24 cellular contexts compared by ENCODE assay signal in genomic region chr1:156064615-156065014, GRCh38. TPM values are rescaled to one million over a fixed set of nuclear protein-coding genes. Genes with fewer than 3 reads are reported as not detected.
DNase-seq lines count a peak whose midpoint lies in the region; ATAC-seq and TF ChIP-seq lines count a peak whose summit lies in the region.
"Had no signal": no experiment of that assay in that cellular context is flagged by ENCODE, and none has a peak within 500 bp of the region (broad histone marks: within the 10 kb centered on the region; RNA-seq: fewer than 3 reads in every experiment).

No MANE protein-coding gene starts in this region.

- H3K4me1 Mint-ChIP-seq in activated CD4-positive, alpha-beta T cell treated with anti-CD3 and anti-CD28 coated beads for 36 hours = peaks cover 14% of the 10 kb centered on the region
- H3K4me1 Mint-ChIP-seq in activated CD4-positive, alpha-beta T cell treated with anti-CD3 and anti-CD28 coated beads, Interleukin-2, amount 10 ng/mL, durations not matched to agents 7 days and 5 days = peaks cover 16% of the 10 kb centered on the region
- peaks cover 14% of the 10 kb centered on the region for H3K4me1 Mint-ChIP-seq in activated naive CD4-positive, alpha-beta T cell treated with anti-CD3 and anti-CD28 coated beads for 36 hours (ENCODE audit: low read depth)
- H3K4me1 Mint-ChIP-seq in activated T-helper 17 cell treated with anti-CD3 and anti-CD28 coated beads, Interleukin-2, amount 50 U/mL, for 72 hours = peaks cover 8% of the 10 kb centered on the region
- peaks cover 36% of the 10 kb centered on the region for H3K4me1 Mint-ChIP-seq in type B pancreatic cell (ENCODE audit: unreplicated experiment)
- H3K4me1 Mint-ChIP-seq: B cell had no signal

- peak; percentile 30 for DNase-seq in activated CD4-positive, alpha-beta T cell treated with anti-CD3 and anti-CD28 coated beads for 36 hours
- no peak for DNase-seq in activated CD4-positive, alpha-beta T cell treated with anti-CD3 and anti-CD28 coated beads, Interleukin-2, amount 10 ng/mL, durations not matched to agents 7 days and 5 days
- no peak for DNase-seq in activated naive CD4-positive, alpha-beta T cell treated with anti-CD3 and anti-CD28 coated beads, Interleukin-2, amount 50 U/mL, for 72 hours (ENCODE audit: low spot score in 2 of 2)
- DNase-seq in activated naive CD4-positive, alpha-beta T cell treated with anti-CD3 and anti-CD28 coated beads for 36 hours = no peak
- no peak for DNase-seq in type B pancreatic cell (ENCODE audit: extremely low spot score, unreplicated experiment)
- no peak for DNase-seq in NOMO-1 treated with DMSO at 0.1 percent for 48 hours (lab: John Stamatoyannopoulos, UW; ENCODE audit: unreplicated experiment)
- DNase-seq: Calu3, DMS79 treated with DMSO at 0.1 percent for 48 hours, GF-D8, HCEC 1CT, KBM-7, MV-4-11, NCI-H1105, NCI-H1436 treated with DMSO at 0.1 percent for 48 hours, NCI-H187 treated with DMSO at 0.1 percent for 48 hours, NCI-H2171 treated with DMSO at 0.1 percent for 48 hours, NCI-H345, NCI-H510A treated with DMSO at 0.1 percent for 48 hours, PC-3 had no signal

- H3K9me3 Mint-ChIP-seq in activated CD4-positive, alpha-beta T cell treated with anti-CD3 and anti-CD28 coated beads for 36 hours (ENCODE audit: low read depth) = no peaks in the 10 kb centered on the region
- no peaks in the 10 kb centered on the region for H3K9me3 Mint-ChIP-seq in activated CD4-positive, alpha-beta T cell treated with anti-CD3 and anti-CD28 coated beads, Interleukin-2, amount 10 ng/mL, durations not matched to agents 7 days and 5 days
- no peaks in the 10 kb centered on the region for H3K9me3 Mint-ChIP-seq in activated naive CD4-positive, alpha-beta T cell treated with anti-CD3 and anti-CD28 coated beads, Interleukin-2, amount 50 U/mL, for 72 hours
- no peaks in the 10 kb centered on the region for H3K9me3 Mint-ChIP-seq in activated naive CD4-positive, alpha-beta T cell treated with anti-CD3 and anti-CD28 coated beads for 36 hours
- no peaks in the 10 kb centered on the region for H3K9me3 Mint-ChIP-seq in activated T-helper 17 cell treated with anti-CD3 and anti-CD28 coated beads, Interleukin-2, amount 50 U/mL, for 72 hours
- no peaks in the 10 kb centered on the region for H3K9me3 Mint-ChIP-seq in type B pancreatic cell

- CTCF ChIA-PET in activated CD4-positive, alpha-beta T cell treated with anti-CD3 and anti-CD28 coated beads for 36 hours (lab: Charles Lee) = interaction anchor here (0.6 to 2.8 kb wide), 8 partner anchors 10 to 160 kb away, joined by 3 to 16 read pairs (median 3); partner anchors contain the start of gene LAMTOR2
- CTCF ChIA-PET in activated CD4-positive, alpha-beta T cell treated with anti-CD3 and anti-CD28 coated beads, Interleukin-2, amount 10 ng/mL, durations not matched to agents 7 days and 5 days (lab: Charles Lee) = interaction anchor here (0.9 to 3.1 kb wide), 7 partner anchors 9 to 75 kb away, joined by 3 to 12 read pairs (median 3); no protein-coding TSS in a partner anchor
- CTCF ChIA-PET in activated naive CD4-positive, alpha-beta T cell treated with anti-CD3 and anti-CD28 coated beads for 36 hours (lab: Charles Lee) = interaction anchor here (0.6 to 2.6 kb wide), 12 partner anchors 10 to 735 kb away, joined by 3 to 16 read pairs (median 3); partner anchors contain the start of gene SSR2

- H3K27ac Mint-ChIP-seq in activated CD4-positive, alpha-beta T cell treated with anti-CD3 and anti-CD28 coated beads for 36 hours = no peak overlapping the region
- H3K27ac Mint-ChIP-seq in activated CD4-positive, alpha-beta T cell treated with anti-CD3 and anti-CD28 coated beads, Interleukin-2, amount 10 ng/mL, durations not matched to agents 7 days and 5 days = no peak overlapping the region
- peak overlapping the region in 1 of 2 donors; percentile 5 for H3K27ac Mint-ChIP-seq in activated naive CD4-positive, alpha-beta T cell treated with anti-CD3 and anti-CD28 coated beads, Interleukin-2, amount 50 U/mL, for 72 hours
- H3K27ac Mint-ChIP-seq in activated naive CD4-positive, alpha-beta T cell treated with anti-CD3 and anti-CD28 coated beads for 36 hours = no peak overlapping the region
- peak overlapping the region; percentile 11 for H3K27ac Mint-ChIP-seq in activated T-helper 17 cell treated with anti-CD3 and anti-CD28 coated beads, Interleukin-2, amount 50 U/mL, for 72 hours
- H3K27ac Mint-ChIP-seq in type B pancreatic cell = peak overlapping the region; percentile 24
- H3K27ac Mint-ChIP-seq: B cell had no signal

- intact Hi-C loops in activated CD4-positive, alpha-beta T cell treated with anti-CD3 and anti-CD28 coated beads for 36 hours (cut with DNase I, micrococcal nuclease) = loop anchor here in 1 of 2 experiments (1.0 kb wide), 1 partner anchor 38 kb away; no protein-coding TSS in a partner anchor
- intact Hi-C loops in activated naive CD4-positive, alpha-beta T cell treated with anti-CD3 and anti-CD28 coated beads for 36 hours (cut with micrococcal nuclease) = no loop called here

- no peaks in the 10 kb centered on the region for H3K36me3 Mint-ChIP-seq in activated CD4-positive, alpha-beta T cell treated with anti-CD3 and anti-CD28 coated beads for 36 hours (ENCODE audit: low read depth)
- no peaks in the 10 kb centered on the region for H3K36me3 Mint-ChIP-seq in activated CD4-positive, alpha-beta T cell treated with anti-CD3 and anti-CD28 coated beads, Interleukin-2, amount 10 ng/mL, durations not matched to agents 7 days and 5 days (ENCODE audit: low read depth)
- H3K36me3 Mint-ChIP-seq in activated naive CD4-positive, alpha-beta T cell treated with anti-CD3 and anti-CD28 coated beads, Interleukin-2, amount 50 U/mL, for 72 hours = no peaks in the 10 kb centered on the region
- H3K36me3 Mint-ChIP-seq in activated naive CD4-positive, alpha-beta T cell treated with anti-CD3 and anti-CD28 coated beads for 36 hours (ENCODE audit: low read depth) = no peaks in the 10 kb centered on the region
- H3K36me3 Mint-ChIP-seq in activated T-helper 17 cell treated with anti-CD3 and anti-CD28 coated beads, Interleukin-2, amount 50 U/mL, for 72 hours (ENCODE audit: low read depth) = no peaks in the 10 kb centered on the region
- H3K36me3 Mint-ChIP-seq in type B pancreatic cell = peaks cover 6% of the 10 kb centered on the region

- POLR2A ChIA-PET in activated CD4-positive, alpha-beta T cell treated with anti-CD3 and anti-CD28 coated beads for 36 hours (lab: Charles Lee) = interaction anchor here (0.5 kb wide), 1 partner anchor 133 kb away, joined by 5 read pairs; no protein-coding TSS in a partner anchor
- POLR2A ChIA-PET in activated CD4-positive, alpha-beta T cell treated with anti-CD3 and anti-CD28 coated beads, Interleukin-2, amount 10 ng/mL, durations not matched to agents 7 days and 5 days (lab: Charles Lee) = no interaction called here

- TF ChIP-seq CTCF in type B pancreatic cell (conservative IDR thresholded peaks at IDR 0.05) = no peak

- ATAC-seq in activated CD4-positive, alpha-beta T cell treated with anti-CD3 and anti-CD28 coated beads for 36 hours = peak; percentile 80
- peak; percentile 66 to 67 for ATAC-seq in activated naive CD4-positive, alpha-beta T cell treated with anti-CD3 and anti-CD28 coated beads, Interleukin-2, amount 50 U/mL, for 72 hours
- ATAC-seq in activated T-helper 17 cell treated with anti-CD3 and anti-CD28 coated beads, Interleukin-2, amount 50 U/mL, for 72 hours (replicated peaks) = peak; percentile 75
- ATAC-seq: PC-3, Right ventricle myocardium inferior had no signal

- no peak overlapping the region for H3K4me3 Mint-ChIP-seq in activated CD4-positive, alpha-beta T cell treated with anti-CD3 and anti-CD28 coated beads for 36 hours
- no peak overlapping the region for H3K4me3 Mint-ChIP-seq in activated CD4-positive, alpha-beta T cell treated with anti-CD3 and anti-CD28 coated beads, Interleukin-2, amount 10 ng/mL, durations not matched to agents 7 days and 5 days
- H3K4me3 Mint-ChIP-seq in activated naive CD4-positive, alpha-beta T cell treated with anti-CD3 and anti-CD28 coated beads for 36 hours = no peak overlapping the region
- H3K4me3 Mint-ChIP-seq in activated T-helper 17 cell treated with anti-CD3 and anti-CD28 coated beads, Interleukin-2, amount 50 U/mL, for 72 hours = no peak overlapping the region
- no peak overlapping the region for H3K4me3 Mint-ChIP-seq in type B pancreatic cell
- H3K4me3 Mint-ChIP-seq: B cell had no signal

- H3K27me3 Mint-ChIP-seq in activated CD4-positive, alpha-beta T cell treated with anti-CD3 and anti-CD28 coated beads for 36 hours = no peaks in the 10 kb centered on the region
- no peaks in the 10 kb centered on the region for H3K27me3 Mint-ChIP-seq in activated CD4-positive, alpha-beta T cell treated with anti-CD3 and anti-CD28 coated beads, Interleukin-2, amount 10 ng/mL, durations not matched to agents 7 days and 5 days
- H3K27me3 Mint-ChIP-seq in activated naive CD4-positive, alpha-beta T cell treated with anti-CD3 and anti-CD28 coated beads for 36 hours (ENCODE audit: low read depth) = no peaks in the 10 kb centered on the region
- H3K27me3 Mint-ChIP-seq in activated T-helper 17 cell treated with anti-CD3 and anti-CD28 coated beads, Interleukin-2, amount 50 U/mL, for 72 hours = no peaks in the 10 kb centered on the region
- no peaks in the 10 kb centered on the region for H3K27me3 Mint-ChIP-seq in type B pancreatic cell
- H3K27me3 Mint-ChIP-seq: B cell had no signal

RNA-seq across cellular contexts. Expression of gene RAB25, which starts 3.7 kb away (rescaled TPM):
- under 1 TPM; 0.46 to 0.77 TPM for total RNA-seq in activated CD4-positive, alpha-beta T cell treated with anti-CD3 and anti-CD28 coated beads for 36 hours
- total RNA-seq in activated CD4-positive, alpha-beta T cell treated with anti-CD3 and anti-CD28 coated beads, Interleukin-2, amount 10 ng/mL, durations not matched to agents 7 days and 5 days = under 1 TPM in 1 of 2 experiments, not detected in 1; 0.50 TPM
- under 1 TPM; 0.36 to 0.89 TPM for total RNA-seq in activated naive CD4-positive, alpha-beta T cell treated with anti-CD3 and anti-CD28 coated beads, Interleukin-2, amount 50 U/mL, for 72 hours
- total RNA-seq in activated naive CD4-positive, alpha-beta T cell treated with anti-CD3 and anti-CD28 coated beads for 36 hours = 1 to 10 TPM; 1.3 TPM
- 1 to 10 TPM in 1 of 2 donors, under 1 TPM in 1; 0.43 to 1.2 TPM for total RNA-seq in activated T-helper 17 cell treated with anti-CD3 and anti-CD28 coated beads, Interleukin-2, amount 50 U/mL, for 72 hours
- 97.9 and 294 TPM in 2 replicates for total RNA-seq in type B pancreatic cell (ENCODE audit: low replicate concordance)
- total RNA-seq: LHCN-M2, Right ventricle myocardium inferior, RPMI7951 had no signal

RNA-seq across cellular contexts. Expression of gene LAMTOR2, which starts 10.0 kb away (rescaled TPM):
- 10 to 100 TPM; 26.1 to 50.3 TPM for total RNA-seq in activated CD4-positive, alpha-beta T cell treated with anti-CD3 and anti-CD28 coated beads for 36 hours
- total RNA-seq in activated CD4-positive, alpha-beta T cell treated with anti-CD3 and anti-CD28 coated beads, Interleukin-2, amount 10 ng/mL, durations not matched to agents 7 days and 5 days = 10 to 100 TPM; 41.3 to 61.0 TPM
- 10 to 100 TPM; 36.0 to 51.7 TPM for total RNA-seq in activated naive CD4-positive, alpha-beta T cell treated with anti-CD3 and anti-CD28 coated beads, Interleukin-2, amount 50 U/mL, for 72 hours
- 10 to 100 TPM; 54.9 to 55.9 TPM for total RNA-seq in activated naive CD4-positive, alpha-beta T cell treated with anti-CD3 and anti-CD28 coated beads for 36 hours
- total RNA-seq in activated T-helper 17 cell treated with anti-CD3 and anti-CD28 coated beads, Interleukin-2, amount 50 U/mL, for 72 hours = 10 to 100 TPM; 39.9 to 55.6 TPM
- 55.6 and 60.9 TPM in 2 replicates for total RNA-seq in type B pancreatic cell (ENCODE audit: low replicate concordance)

RNA-seq across cellular contexts. Expression of gene UBQLN4, which starts 11.0 kb away (rescaled TPM):
- total RNA-seq in activated CD4-positive, alpha-beta T cell treated with anti-CD3 and anti-CD28 coated beads for 36 hours = 10 to 100 TPM; 34.5 to 49.0 TPM
- 10 to 100 TPM; 30.8 to 34.0 TPM for total RNA-seq in activated CD4-positive, alpha-beta T cell treated with anti-CD3 and anti-CD28 coated beads, Interleukin-2, amount 10 ng/mL, durations not matched to agents 7 days and 5 days
- 10 to 100 TPM; 31.3 to 32.2 TPM for total RNA-seq in activated naive CD4-positive, alpha-beta T cell treated with anti-CD3 and anti-CD28 coated beads, Interleukin-2, amount 50 U/mL, for 72 hours
- total RNA-seq in activated naive CD4-positive, alpha-beta T cell treated with anti-CD3 and anti-CD28 coated beads for 36 hours = 10 to 100 TPM; 27.1 to 27.4 TPM
- total RNA-seq in activated T-helper 17 cell treated with anti-CD3 and anti-CD28 coated beads, Interleukin-2, amount 50 U/mL, for 72 hours = 10 to 100 TPM; 31.9 to 36.7 TPM
- total RNA-seq in type B pancreatic cell (ENCODE audit: low replicate concordance) = 40.3 and 54.5 TPM in 2 replicates

RNA-seq across cellular contexts. Expression of gene MEX3A, which starts 17.6 kb away (rescaled TPM):
- total RNA-seq in activated CD4-positive, alpha-beta T cell treated with anti-CD3 and anti-CD28 coated beads for 36 hours = under 1 TPM; 0.48 to 0.79 TPM
- under 1 TPM; 0.02 to 0.05 TPM for total RNA-seq in activated CD4-positive, alpha-beta T cell treated with anti-CD3 and anti-CD28 coated beads, Interleukin-2, amount 10 ng/mL, durations not matched to agents 7 days and 5 days
- under 1 TPM; 0.16 to 0.49 TPM for total RNA-seq in activated naive CD4-positive, alpha-beta T cell treated with anti-CD3 and anti-CD28 coated beads, Interleukin-2, amount 50 U/mL, for 72 hours
- under 1 TPM; 0.22 to 0.36 TPM for total RNA-seq in activated naive CD4-positive, alpha-beta T cell treated with anti-CD3 and anti-CD28 coated beads for 36 hours
- under 1 TPM; 0.15 to 0.21 TPM for total RNA-seq in activated T-helper 17 cell treated with anti-CD3 and anti-CD28 coated beads, Interleukin-2, amount 50 U/mL, for 72 hours
- total RNA-seq in type B pancreatic cell (ENCODE audit: low replicate concordance) = 31.0 and 61.9 TPM in 2 replicates

RNA-seq across cellular contexts. Expression of gene SSR2, which starts 43.9 kb away (rescaled TPM):
- 100 to 1,000 TPM; 143 to 197 TPM for total RNA-seq in activated CD4-positive, alpha-beta T cell treated with anti-CD3 and anti-CD28 coated beads for 36 hours
- total RNA-seq in activated CD4-positive, alpha-beta T cell treated with anti-CD3 and anti-CD28 coated beads, Interleukin-2, amount 10 ng/mL, durations not matched to agents 7 days and 5 days = 100 to 1,000 TPM; 235 to 273 TPM
- total RNA-seq in activated naive CD4-positive, alpha-beta T cell treated with anti-CD3 and anti-CD28 coated beads, Interleukin-2, amount 50 U/mL, for 72 hours = 100 to 1,000 TPM; 178 TPM
- total RNA-seq in activated naive CD4-positive, alpha-beta T cell treated with anti-CD3 and anti-CD28 coated beads for 36 hours = 100 to 1,000 TPM; 141 to 142 TPM
- 100 to 1,000 TPM; 194 to 208 TPM for total RNA-seq in activated T-helper 17 cell treated with anti-CD3 and anti-CD28 coated beads, Interleukin-2, amount 50 U/mL, for 72 hours
- total RNA-seq in type B pancreatic cell (ENCODE audit: low replicate concordance) = 223 and 248 TPM in 2 replicates

Comparison
In these comparisons a context has a peak if more than half of its experiments do, and no peak if none do; other contexts are left out.
1. H3K27ac Mint-ChIP-seq: peak in activated T-helper 17 cell treated with anti-CD3 and anti-CD28 coated beads, Interleukin-2, amount 50 U/mL, for 72 hours (single experiment) and type B pancreatic cell (single experiment); none in activated CD4-positive, alpha-beta T cell treated with anti-CD3 and anti-CD28 coated beads for 36 hours (single experiment), activated CD4-positive, alpha-beta T cell treated with anti-CD3 and anti-CD28 coated beads, Interleukin-2, amount 10 ng/mL, durations not matched to agents 7 days and 5 days (single experiment) and activated naive CD4-positive, alpha-beta T cell treated with anti-CD3 and anti-CD28 coated beads for 36 hours (single experiment).
2. RNA of gene RAB25, which starts 3.7 kb away (total RNA-seq): 97.9 to 294 TPM in type B pancreatic cell; 1.3 TPM in activated naive CD4-positive, alpha-beta T cell treated with anti-CD3 and anti-CD28 coated beads for 36 hours, 0.43 to 1.2 TPM in activated T-helper 17 cell treated with anti-CD3 and anti-CD28 coated beads, Interleukin-2, amount 50 U/mL, for 72 hours, 0.36 to 0.89 TPM in activated naive CD4-positive, alpha-beta T cell treated with anti-CD3 and anti-CD28 coated beads, Interleukin-2, amount 50 U/mL, for 72 hours, 0.46 to 0.77 TPM in activated CD4-positive, alpha-beta T cell treated with anti-CD3 and anti-CD28 coated beads for 36 hours and 0.50 TPM in activated CD4-positive, alpha-beta T cell treated with anti-CD3 and anti-CD28 coated beads, Interleukin-2, amount 10 ng/mL, durations not matched to agents 7 days and 5 days; every median in the first group is over 10 times any median in the second.
3. Peak in every context shown above with its lines, with median percentiles within 50 percentile points of each other: ATAC-seq.